2 cellular contexts compared by ENCODE assay signal in genomic region chr12:52873832-52874572, GRCh38.
TF ChIP-seq lines count a peak whose summit lies in the region.

No MANE protein-coding gene starts in this region.

TF ChIP-seq in A549, 52 proteins besides CTCF, POLR2A, EP300 and RAD21:
- TF ChIP-seq TP53 (CRISPR knock-in tag; IDR thresholded peaks at IDR 0.05) (peak; percentile 84; the same call in 1 of the 2 replicates), BHLHE40 (IDR thresholded peaks at IDR 0.05; ENCODE audit: low read depth, low read length) (peak; percentile 47; the same call in 1 of the 2 replicates), SMC3 (IDR thresholded peaks at IDR 0.05) (no peak), ZC3H11A (IDR thresholded peaks at IDR 0.05) (no peak), RNF2 (IDR thresholded peaks at IDR 0.05; ENCODE audit: borderline replicate concordance, low read depth) (no peak), HMGXB4 (CRISPR knock-in tag; IDR thresholded peaks at IDR 0.05; ENCODE audit: borderline replicate concordance) (0 out of 2 replicates have a peak, but pooled peaks have one; percentile 46), FOSL2 (IDR thresholded peaks at IDR 0.05) (peak; percentile 68; the same call in 1 of the 2 replicates), FOSL2 (CRISPR knock-in tag; IDR thresholded peaks at IDR 0.05) (peak; percentile 96), NR3C1 (IDR thresholded peaks at IDR 0.05) (no peak), GATA3 (IDR thresholded peaks at IDR 0.05; ENCODE audit: borderline replicate concordance) (peak; percentile 59), HOXB13 (CRISPR knock-in tag; IDR thresholded peaks at IDR 0.05; ENCODE audit: low read depth) (0 out of 2 replicates have a peak, but pooled peaks have one; percentile 92), PBX3 (IDR thresholded peaks at IDR 0.05) (no peak), TFCP2L1 (CRISPR knock-in tag; IDR thresholded peaks at IDR 0.05) (peak; percentile 58; the same call in 1 of the 2 replicates), CEBPB (IDR thresholded peaks at IDR 0.05) (no peak), RCOR1 (IDR thresholded peaks at IDR 0.05; ENCODE audit: low read depth, low read length) (no peak), JUNB (IDR thresholded peaks at IDR 0.05) (peak; percentile 69), JUN (IDR thresholded peaks at IDR 0.05) (peak in 1 of 2 experiments; percentile 71; a peak in 3 of 5 replicates), KDM5A (IDR thresholded peaks at IDR 0.05) (no peak), HES2 (IDR thresholded peaks at IDR 0.05) (no peak), NPAS2 (CRISPR knock-in tag; IDR thresholded peaks at IDR 0.05; ENCODE audit: borderline replicate concordance) (no peak), MYC (IDR thresholded peaks at IDR 0.05; ENCODE audit: borderline replicate concordance, low read length) (peak; percentile 64; the same call in 1 of the 2 replicates), ATOH8 (CRISPR knock-in tag; IDR thresholded peaks at IDR 0.05; ENCODE audit: low read depth) (0 out of 2 replicates have a peak, but pooled peaks have one; percentile 4), PHF8 (IDR thresholded peaks at IDR 0.05; ENCODE audit: borderline replicate concordance, low read depth) (no peak), KDM1A (IDR thresholded peaks at IDR 0.05; ENCODE audit: low read depth) (no peak), MAFK (IDR thresholded peaks at IDR 0.05; ENCODE audit: partially characterized antibody) (peak; percentile 94), HOXB5 (CRISPR knock-in tag; IDR thresholded peaks at IDR 0.05) (peak; percentile 72), E2F6 (IDR thresholded peaks at IDR 0.05; ENCODE audit: borderline replicate concordance, low read depth) (no peak), BCL3 (IDR thresholded peaks at IDR 0.05) (0 out of 3 replicates have a peak, but pooled peaks have one; percentile 28), SREBF2 (IDR thresholded peaks at IDR 0.05) (no peak), RARB (CRISPR knock-in tag; IDR thresholded peaks at IDR 0.05) (peak; percentile 83; the same call in 1 of the 2 replicates)
- TF ChIP-seq, protein P1, sequence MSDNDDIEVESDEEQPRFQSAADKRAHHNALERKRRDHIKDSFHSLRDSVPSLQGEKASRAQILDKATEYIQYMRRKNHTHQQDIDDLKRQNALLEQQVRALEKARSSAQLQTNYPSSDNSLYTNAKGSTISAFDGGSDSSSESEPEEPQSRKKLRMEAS (IDR thresholded peaks at IDR 0.05): peak; percentile 48; the same call in 1 of the 2 replicates

TF ChIP-seq in GM23338, 12 proteins besides CTCF, POLR2A, EP300 and RAD21:
- TF ChIP-seq, protein P2, sequence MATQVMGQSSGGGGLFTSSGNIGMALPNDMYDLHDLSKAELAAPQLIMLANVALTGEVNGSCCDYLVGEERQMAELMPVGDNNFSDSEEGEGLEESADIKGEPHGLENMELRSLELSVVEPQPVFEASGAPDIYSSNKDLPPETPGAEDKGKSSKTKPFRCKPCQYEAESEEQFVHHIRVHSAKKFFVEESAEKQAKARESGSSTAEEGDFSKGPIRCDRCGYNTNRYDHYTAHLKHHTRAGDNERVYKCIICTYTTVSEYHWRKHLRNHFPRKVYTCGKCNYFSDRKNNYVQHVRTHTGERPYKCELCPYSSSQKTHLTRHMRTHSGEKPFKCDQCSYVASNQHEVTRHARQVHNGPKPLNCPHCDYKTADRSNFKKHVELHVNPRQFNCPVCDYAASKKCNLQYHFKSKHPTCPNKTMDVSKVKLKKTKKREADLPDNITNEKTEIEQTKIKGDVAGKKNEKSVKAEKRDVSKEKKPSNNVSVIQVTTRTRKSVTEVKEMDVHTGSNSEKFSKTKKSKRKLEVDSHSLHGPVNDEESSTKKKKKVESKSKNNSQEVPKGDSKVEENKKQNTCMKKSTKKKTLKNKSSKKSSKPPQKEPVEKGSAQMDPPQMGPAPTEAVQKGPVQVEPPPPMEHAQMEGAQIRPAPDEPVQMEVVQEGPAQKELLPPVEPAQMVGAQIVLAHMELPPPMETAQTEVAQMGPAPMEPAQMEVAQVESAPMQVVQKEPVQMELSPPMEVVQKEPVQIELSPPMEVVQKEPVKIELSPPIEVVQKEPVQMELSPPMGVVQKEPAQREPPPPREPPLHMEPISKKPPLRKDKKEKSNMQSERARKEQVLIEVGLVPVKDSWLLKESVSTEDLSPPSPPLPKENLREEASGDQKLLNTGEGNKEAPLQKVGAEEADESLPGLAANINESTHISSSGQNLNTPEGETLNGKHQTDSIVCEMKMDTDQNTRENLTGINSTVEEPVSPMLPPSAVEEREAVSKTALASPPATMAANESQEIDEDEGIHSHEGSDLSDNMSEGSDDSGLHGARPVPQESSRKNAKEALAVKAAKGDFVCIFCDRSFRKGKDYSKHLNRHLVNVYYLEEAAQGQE (IDR thresholded peaks at IDR 0.05; ENCODE audit: unreplicated experiment): no peak
- no peak for TF ChIP-seq ZNF331 (CRISPR knock-in tag; IDR thresholded peaks at IDR 0.05; ENCODE audit: low read depth)
- no peak for TF ChIP-seq EZH2phosphoT487 (IDR thresholded peaks at IDR 0.05; ENCODE audit: unreplicated experiment)
- TF ChIP-seq ZNF462 (CRISPR knock-in tag; IDR thresholded peaks at IDR 0.05): no peak
- TF ChIP-seq JUNB (IDR thresholded peaks at IDR 0.05; ENCODE audit: unreplicated experiment): no peak
- no peak for TF ChIP-seq EZH2 (IDR thresholded peaks at IDR 0.05; ENCODE audit: low read depth, unreplicated experiment)
- no peak for TF ChIP-seq STAT1 (IDR thresholded peaks at IDR 0.05; ENCODE audit: unreplicated experiment)
- no peak for TF ChIP-seq POLR2AphosphoS5 (IDR thresholded peaks at IDR 0.05; ENCODE audit: low read depth)
- TF ChIP-seq, protein P3, sequence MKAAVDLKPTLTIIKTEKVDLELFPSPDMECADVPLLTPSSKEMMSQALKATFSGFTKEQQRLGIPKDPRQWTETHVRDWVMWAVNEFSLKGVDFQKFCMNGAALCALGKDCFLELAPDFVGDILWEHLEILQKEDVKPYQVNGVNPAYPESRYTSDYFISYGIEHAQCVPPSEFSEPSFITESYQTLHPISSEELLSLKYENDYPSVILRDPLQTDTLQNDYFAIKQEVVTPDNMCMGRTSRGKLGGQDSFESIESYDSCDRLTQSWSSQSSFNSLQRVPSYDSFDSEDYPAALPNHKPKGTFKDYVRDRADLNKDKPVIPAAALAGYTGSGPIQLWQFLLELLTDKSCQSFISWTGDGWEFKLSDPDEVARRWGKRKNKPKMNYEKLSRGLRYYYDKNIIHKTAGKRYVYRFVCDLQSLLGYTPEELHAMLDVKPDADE (IDR thresholded peaks at IDR 0.05): no peak
- TF ChIP-seq CREB1 (CRISPR knock-in tag; IDR thresholded peaks at IDR 0.05; ENCODE audit: low read depth): no peak
- TF ChIP-seq ZNF114 (CRISPR knock-in tag; IDR thresholded peaks at IDR 0.05): no peak
- TF ChIP-seq NANOG (IDR thresholded peaks at IDR 0.05; ENCODE audit: borderline replicate concordance): no peak
